Comparison of ENCODE assay signal across 11 cellular contexts in genomic region chr22:21857501-21857914, GRCh38. TPM values are rescaled to one million over a fixed set of nuclear protein-coding genes. Genes with fewer than 3 reads are reported as not detected.
DNase-seq lines count a peak whose midpoint lies in the region; ATAC-seq and TF ChIP-seq lines count a peak whose summit lies in the region.
"Had no signal": no experiment of that assay in that cellular context is flagged by ENCODE, and none has a peak within 500 bp of the region (broad histone marks: within the 10 kb centered on the region; RNA-seq: fewer than 3 reads in every experiment).

No MANE protein-coding gene starts in this region.

- no peak for DNase-seq in activated naive CD4-positive, alpha-beta T cell treated with anti-CD3 and anti-CD28 coated beads, Interleukin-2, amount 50 U/mL, for 72 hours (ENCODE audit: low spot score in 2 of 2)
- no peak for DNase-seq in activated naive CD4-positive, alpha-beta T cell (lab: John Stamatoyannopoulos, UW)
- DNase-seq in Karpas-422 (no peak), fibroblast of lung (ENCODE audit: low read depth in 2 of 2) (no peak), stomach (no peak), WERI-Rb-1 (no peak), HT-29 (ENCODE audit: low spot score) (no peak), hypothalamus (lab: John Stamatoyannopoulos, UW) (no peak)
- DNase-seq: activated effector memory CD4-positive, alpha-beta T cell treated with Interleukin-2 at 50 U/mL for 16 hours; NCI-H1048 had no signal

- no peaks in the 10 kb centered on the region for H3K9me3 ChIP-seq in Karpas-422 (ENCODE audit: low read length)
- no peaks in the 10 kb centered on the region for H3K9me3 ChIP-seq in fibroblast of lung (ENCODE audit: control insufficient read depth, insufficient read depth, low read depth, low read length)
- H3K9me3 ChIP-seq in stomach = no peaks in the 10 kb centered on the region
- no peaks in the 10 kb centered on the region for H3K9me3 ChIP-seq in WERI-Rb-1 (ENCODE audit: severe bottlenecking)
- H3K9me3 ChIP-seq: vagina had no signal

- H3K36me3 ChIP-seq in Karpas-422 (ENCODE audit: insufficient read depth, low read length) = no peaks in the 10 kb centered on the region; the same call in 1 of the 2 replicates
- no peaks in the 10 kb centered on the region for H3K36me3 ChIP-seq in fibroblast of lung (ENCODE audit: control insufficient read depth, insufficient read depth, low read length)
- H3K36me3 ChIP-seq in stomach = peaks cover 0 to 3% (median 0%) of the 10 kb centered on the region in 4 donors
- H3K36me3 ChIP-seq in WERI-Rb-1 = peaks cover 15% of the 10 kb centered on the region
- H3K36me3 ChIP-seq: vagina had no signal

- peaks cover 43% of the 10 kb centered on the region for H3K4me1 ChIP-seq in Karpas-422 (ENCODE audit: low read length)
- H3K4me1 ChIP-seq in fibroblast of lung (ENCODE audit: control insufficient read depth, extremely low read depth, insufficient read depth, low read length) = peaks cover 2% of the 10 kb centered on the region
- peaks cover 46 to 99% (median 77%) of the 10 kb centered on the region in 4 donors for H3K4me1 ChIP-seq in stomach

- H3K27ac Mint-ChIP-seq in activated naive CD4-positive, alpha-beta T cell treated with anti-CD3 and anti-CD28 coated beads, Interleukin-2, amount 50 U/mL, for 72 hours = no peak overlapping the region

- peak; percentile 33 to 70 for ATAC-seq in activated naive CD4-positive, alpha-beta T cell treated with anti-CD3 and anti-CD28 coated beads, Interleukin-2, amount 50 U/mL, for 72 hours

- H3K79me2 ChIP-seq in Karpas-422 (ENCODE audit: low read length) = peaks cover 100% of the 10 kb centered on the region
- peaks cover 93% of the 10 kb centered on the region for H3K79me2 ChIP-seq in fibroblast of lung (ENCODE audit: control insufficient read depth, insufficient read depth, low read length)

- H3K36me3 Mint-ChIP-seq in activated naive CD4-positive, alpha-beta T cell treated with anti-CD3 and anti-CD28 coated beads, Interleukin-2, amount 50 U/mL, for 72 hours = no peaks in the 10 kb centered on the region

- 10 to 32% (median 25%) methylated on average over 4 of the region's 4 CpGs for WGBS in stomach, 5 donors

- H3K9me2 ChIP-seq in Karpas-422 (replicated peaks; ENCODE audit: insufficient read depth, low read length) = no peaks in the 10 kb centered on the region

- H2AFZ ChIP-seq in Karpas-422 (ENCODE audit: low read length) (no peak overlapping the region), fibroblast of lung (ENCODE audit: low read length) (no peak overlapping the region)

- no peak for TF ChIP-seq EP300 in stomach (IDR thresholded peaks at IDR 0.05)

- H3K4me3 ChIP-seq in Karpas-422 (ENCODE audit: low read length) (no peak overlapping the region), fibroblast of lung (replicated peaks in 1 of 4; ENCODE audit: control extremely low read depth in 1 of 4, insufficient read depth in 1 of 4, low read depth in 3 of 4, low read length in 4 of 4) (no peak overlapping the region), stomach (peak overlapping the region in 1 of 4 donors; percentile 3), WERI-Rb-1 (ENCODE audit: low read depth, low read length) (no peak overlapping the region)
- H3K4me3 ChIP-seq: vagina had no signal

- no peaks in the 10 kb centered on the region for H3K9me3 Mint-ChIP-seq in activated naive CD4-positive, alpha-beta T cell treated with anti-CD3 and anti-CD28 coated beads, Interleukin-2, amount 50 U/mL, for 72 hours

- H3K27me3 ChIP-seq in Karpas-422 (ENCODE audit: low read length) (no peaks in the 10 kb centered on the region), fibroblast of lung (ENCODE audit: control insufficient read depth, insufficient read depth, low read length) (no peaks in the 10 kb centered on the region), stomach (no peaks in the 10 kb centered on the region), WERI-Rb-1 (ENCODE audit: insufficient read depth, low read depth, severe bottlenecking) (no peaks in the 10 kb centered on the region)
- H3K27me3 ChIP-seq: vagina had no signal

- TF ChIP-seq CTCF in fibroblast of lung (conservative IDR thresholded peaks at IDR 0.05 in 1 of 2, IDR thresholded peaks at IDR 0.05 in 1 of 2; ENCODE audit: low read depth in 1 of 2, low read length in 2 of 2) (no peak), stomach (IDR thresholded peaks at IDR 0.05) (no peak), WERI-Rb-1 (IDR thresholded peaks at IDR 0.05; ENCODE audit: low read depth, low read length) (no peak)

- 0 out of 2 replicates have a peak overlapping the region, but pooled peaks have one; percentile 20 for H3K27ac ChIP-seq in Karpas-422 (ENCODE audit: low read length)
- no peak overlapping the region for H3K27ac ChIP-seq in fibroblast of lung (ENCODE audit: insufficient read depth, low read length)
- H3K27ac ChIP-seq in stomach = peak overlapping the region in 3 of 5 donors; percentile 61 to 66 (median 63)
- no peak overlapping the region for H3K27ac ChIP-seq in WERI-Rb-1
- H3K27ac ChIP-seq: vagina had no signal

- intact Hi-C loops in stomach (cut with DNase I; ENCODE audit: low total_unique reads) = no loop called here

- peak overlapping the region; percentile 8 for H3K4me2 ChIP-seq in Karpas-422 (ENCODE audit: low read depth, low read length, poor library complexity, severe bottlenecking)
- H3K4me2 ChIP-seq in fibroblast of lung (ENCODE audit: extremely low read depth, insufficient read depth, low read length) = peak overlapping the region; percentile 7

- H3K9ac ChIP-seq in Karpas-422 (ENCODE audit: low read length) = no peak overlapping the region
- no peak overlapping the region for H3K9ac ChIP-seq in fibroblast of lung (ENCODE audit: insufficient read depth, low read length)

- H4K20me1 ChIP-seq in Karpas-422 (ENCODE audit: insufficient read depth, low read depth, low read length) (peaks cover 35% of the 10 kb centered on the region), fibroblast of lung (ENCODE audit: control insufficient read depth, extremely low read depth, insufficient read depth, low read length) (peaks cover 4% of the 10 kb centered on the region)

- no peak for TF ChIP-seq POLR2A in stomach (IDR thresholded peaks at IDR 0.05)

RNA-seq across cellular contexts. Expression of gene MAPK1, which starts 9.9 kb away (rescaled TPM):
- 10 to 100 TPM; 80.3 to 92.6 TPM for total RNA-seq in activated naive CD4-positive, alpha-beta T cell treated with anti-CD3 and anti-CD28 coated beads, Interleukin-2, amount 50 U/mL, for 72 hours
- total RNA-seq in Karpas-422 (2014; rRNA removed; shearing (Covaris generic); ENCODE audit: low replicate concordance) = 38.9 and 53.6 TPM in 2 replicates
- total RNA-seq in fibroblast of lung = 39.3 and 53.8 TPM in 2 replicates
- 133 and 134 TPM in 2 replicates for polyA plus RNA-seq in fibroblast of lung
- 81.9 and 90.2 TPM in 2 replicates for polyA plus RNA-seq in fibroblast of lung (2012)
- 115 and 151 TPM in 2 replicates for polyA minus RNA-seq in fibroblast of lung (ENCODE audit: low replicate concordance)
- 10 to 100 TPM; 42.0 to 81.6 (median 56.5) TPM for total RNA-seq in stomach
- polyA plus RNA-seq in stomach = 10 to 100 TPM; 10.4 to 20.5 (median 17.5) TPM
- 24.6 and 27.0 TPM in 2 replicates for total RNA-seq in HT-29 (2014; rRNA removed; shearing (Covaris generic))

Comparison
In these comparisons a context has a peak if more than half of its experiments do, and no peak if none do; other contexts are left out.
1. H3K27ac ChIP-seq: peak in Karpas-422 (single experiment) and stomach (3 of 5); none in fibroblast of lung (single experiment) and WERI-Rb-1 (single experiment).